In genomic region chr9:135971892-135972291, GRCh38 we compare ENCODE assay signal across 1 cellular context.
A peak's percentile ranks its signal among the peaks of the same experiment; 100 is the strongest.
TF ChIP-seq lines count a peak whose summit lies in the region.

No MANE protein-coding gene starts in this region.

TF ChIP-seq in HepG2, 621 proteins besides CTCF, POLR2A, EP300 and RAD21 (continued from another document and continues in another):
- TF ChIP-seq, protein P1, sequence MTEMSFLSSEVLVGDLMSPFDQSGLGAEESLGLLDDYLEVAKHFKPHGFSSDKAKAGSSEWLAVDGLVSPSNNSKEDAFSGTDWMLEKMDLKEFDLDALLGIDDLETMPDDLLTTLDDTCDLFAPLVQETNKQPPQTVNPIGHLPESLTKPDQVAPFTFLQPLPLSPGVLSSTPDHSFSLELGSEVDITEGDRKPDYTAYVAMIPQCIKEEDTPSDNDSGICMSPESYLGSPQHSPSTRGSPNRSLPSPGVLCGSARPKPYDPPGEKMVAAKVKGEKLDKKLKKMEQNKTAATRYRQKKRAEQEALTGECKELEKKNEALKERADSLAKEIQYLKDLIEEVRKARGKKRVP (CRISPR knock-in tag; IDR thresholded peaks at IDR 0.05) = peak in 1 of 2 experiments; percentile 88; a peak in 2 of 4 replicates
- TF ChIP-seq ZNF18 (CRISPR knock-in tag; IDR thresholded peaks at IDR 0.05; ENCODE audit: insufficient replicate concordance) (peak; percentile 98), ZNF75D (CRISPR knock-in tag; IDR thresholded peaks at IDR 0.05; ENCODE audit: borderline replicate concordance) (peak; percentile 97; the same call in 1 of the 2 replicates), ZBTB8A (CRISPR knock-in tag; IDR thresholded peaks at IDR 0.05; ENCODE audit: borderline replicate concordance, low read depth) (peak; percentile 90), ZIK1 (CRISPR knock-in tag; IDR thresholded peaks at IDR 0.05; ENCODE audit: borderline replicate concordance, low read depth) (peak; percentile 97), BRD4 (CRISPR knock-in tag; IDR thresholded peaks at IDR 0.05) (no peak), SNAI1 (CRISPR knock-in tag; IDR thresholded peaks at IDR 0.05; ENCODE audit: borderline replicate concordance) (peak; percentile 100), ZNF513 (CRISPR knock-in tag; conservative IDR thresholded peaks at IDR 0.05) (no peak), NR2F1 (CRISPR knock-in tag; IDR thresholded peaks at IDR 0.05) (no peak; a peak in 1 of 4 replicates), ZNF747 (CRISPR knock-in tag; IDR thresholded peaks at IDR 0.05; ENCODE audit: borderline replicate concordance) (peak; percentile 98; the same call in 1 of the 2 replicates), RCOR2 (CRISPR knock-in tag; IDR thresholded peaks at IDR 0.05) (peak; percentile 89), ZNF256 (CRISPR knock-in tag; conservative IDR thresholded peaks at IDR 0.05) (peak; percentile 100), PRMT3 (CRISPR knock-in tag; IDR thresholded peaks at IDR 0.05; ENCODE audit: borderline replicate concordance, low read depth) (peak; percentile 99), ZNF264 (CRISPR knock-in tag; IDR thresholded peaks at IDR 0.05) (peak; percentile 98), TOE1 (CRISPR knock-in tag; IDR thresholded peaks at IDR 0.05) (peak; percentile 98), ATM (IDR thresholded peaks at IDR 0.05; ENCODE audit: borderline replicate concordance) (no peak), HOXA3 (CRISPR knock-in tag; IDR thresholded peaks at IDR 0.05) (peak; percentile 86), ZMYM4 (CRISPR knock-in tag; IDR thresholded peaks at IDR 0.05) (peak; percentile 92), IRF9 (CRISPR knock-in tag; IDR thresholded peaks at IDR 0.05; ENCODE audit: borderline replicate concordance) (peak; percentile 99), ZC3H13 (CRISPR knock-in tag; IDR thresholded peaks at IDR 0.05) (peak; percentile 96), ZNF605 (CRISPR knock-in tag; IDR thresholded peaks at IDR 0.05) (peak; percentile 100), NFATC3 (CRISPR knock-in tag; IDR thresholded peaks at IDR 0.05) (peak; percentile 93; the same call in 1 of the 2 replicates), ZNF615 (CRISPR knock-in tag; IDR thresholded peaks at IDR 0.05; ENCODE audit: borderline replicate concordance) (peak; percentile 99), MAF1 (CRISPR knock-in tag; IDR thresholded peaks at IDR 0.05; ENCODE audit: borderline replicate concordance) (peak; percentile 98), KDM5B (CRISPR knock-in tag; IDR thresholded peaks at IDR 0.05; ENCODE audit: borderline replicate concordance) (peak; percentile 99), ZSCAN30 (CRISPR knock-in tag; IDR thresholded peaks at IDR 0.05) (peak; percentile 98), ZNF670 (CRISPR knock-in tag; IDR thresholded peaks at IDR 0.05; ENCODE audit: borderline replicate concordance) (peak; percentile 94), HNF4G (IDR thresholded peaks at IDR 0.05; ENCODE audit: borderline replicate concordance, low read depth, low read length) (no peak), HNF4G (CRISPR knock-in tag; IDR thresholded peaks at IDR 0.05; ENCODE audit: borderline replicate concordance, low read depth) (peak; percentile 86), ZSCAN9 (CRISPR knock-in tag; IDR thresholded peaks at IDR 0.05; ENCODE audit: borderline replicate concordance) (peak; percentile 100), HIC2 (CRISPR knock-in tag; IDR thresholded peaks at IDR 0.05; ENCODE audit: low read depth) (peak; percentile 73; the same call in 1 of the 2 replicates), ZNF180 (CRISPR knock-in tag; IDR thresholded peaks at IDR 0.05; ENCODE audit: borderline replicate concordance, low read depth) (peak; percentile 97; the same call in 1 of the 2 replicates), RFXANK (CRISPR knock-in tag; IDR thresholded peaks at IDR 0.05) (peak; percentile 95), IKZF4 (CRISPR knock-in tag; IDR thresholded peaks at IDR 0.05; ENCODE audit: borderline replicate concordance, low read depth, not compliant biosample characterization) (peak; percentile 100), KAT8 (CRISPR knock-in tag; IDR thresholded peaks at IDR 0.05) (peak; percentile 92), ETV5 (CRISPR knock-in tag; IDR thresholded peaks at IDR 0.05; ENCODE audit: borderline replicate concordance) (peak; percentile 83), ZNF678 (CRISPR knock-in tag; IDR thresholded peaks at IDR 0.05) (peak; percentile 99), ATF3 (CRISPR knock-in tag; IDR thresholded peaks at IDR 0.05) (peak; percentile 89), NFKBIZ (CRISPR knock-in tag; IDR thresholded peaks at IDR 0.05) (peak; percentile 99), ZNF800 (CRISPR knock-in tag; IDR thresholded peaks at IDR 0.05) (peak; percentile 91), ZNF563 (CRISPR knock-in tag; IDR thresholded peaks at IDR 0.05) (peak; percentile 100), ZNF781 (CRISPR knock-in tag; IDR thresholded peaks at IDR 0.05; ENCODE audit: borderline replicate concordance, not compliant biosample characterization) (peak; percentile 100), TOPORS (CRISPR knock-in tag; IDR thresholded peaks at IDR 0.05) (peak; percentile 89; the same call in 1 of the 2 replicates), NBN (conservative IDR thresholded peaks at IDR 0.05) (no peak), ZMAT3 (CRISPR knock-in tag; conservative IDR thresholded peaks at IDR 0.05) (peak; percentile 100), CBX2 (IDR thresholded peaks at IDR 0.05; ENCODE audit: low read depth, low read length) (no peak), CBX2 (CRISPR knock-in tag; IDR thresholded peaks at IDR 0.05; ENCODE audit: low read depth) (no peak), GLI4 (CRISPR knock-in tag; IDR thresholded peaks at IDR 0.05; ENCODE audit: borderline replicate concordance) (peak; percentile 100), ZNF567 (CRISPR knock-in tag; IDR thresholded peaks at IDR 0.05; ENCODE audit: borderline replicate concordance) (peak; percentile 84; the same call in 1 of the 2 replicates), ZNF557 (CRISPR knock-in tag; IDR thresholded peaks at IDR 0.05) (peak; percentile 100), ZNF121 (CRISPR knock-in tag; IDR thresholded peaks at IDR 0.05) (peak; percentile 61; the same call in 1 of the 2 replicates), HDAC1 (CRISPR knock-in tag; IDR thresholded peaks at IDR 0.05) (peak; percentile 97), ZNF350 (CRISPR knock-in tag; IDR thresholded peaks at IDR 0.05; ENCODE audit: borderline replicate concordance, low read depth) (peak; percentile 93)
- TF ChIP-seq, protein P2, sequence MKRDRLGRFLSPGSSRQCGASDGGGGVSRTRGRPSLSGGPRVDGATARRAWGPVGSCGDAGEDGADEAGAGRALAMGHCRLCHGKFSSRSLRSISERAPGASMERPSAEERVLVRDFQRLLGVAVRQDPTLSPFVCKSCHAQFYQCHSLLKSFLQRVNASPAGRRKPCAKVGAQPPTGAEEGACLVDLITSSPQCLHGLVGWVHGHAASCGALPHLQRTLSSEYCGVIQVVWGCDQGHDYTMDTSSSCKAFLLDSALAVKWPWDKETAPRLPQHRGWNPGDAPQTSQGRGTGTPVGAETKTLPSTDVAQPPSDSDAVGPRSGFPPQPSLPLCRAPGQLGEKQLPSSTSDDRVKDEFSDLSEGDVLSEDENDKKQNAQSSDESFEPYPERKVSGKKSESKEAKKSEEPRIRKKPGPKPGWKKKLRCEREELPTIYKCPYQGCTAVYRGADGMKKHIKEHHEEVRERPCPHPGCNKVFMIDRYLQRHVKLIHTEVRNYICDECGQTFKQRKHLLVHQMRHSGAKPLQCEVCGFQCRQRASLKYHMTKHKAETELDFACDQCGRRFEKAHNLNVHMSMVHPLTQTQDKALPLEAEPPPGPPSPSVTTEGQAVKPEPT (CRISPR knock-in tag; IDR thresholded peaks at IDR 0.05; ENCODE audit: low read depth) = peak; percentile 98
- TF ChIP-seq, protein P3, sequence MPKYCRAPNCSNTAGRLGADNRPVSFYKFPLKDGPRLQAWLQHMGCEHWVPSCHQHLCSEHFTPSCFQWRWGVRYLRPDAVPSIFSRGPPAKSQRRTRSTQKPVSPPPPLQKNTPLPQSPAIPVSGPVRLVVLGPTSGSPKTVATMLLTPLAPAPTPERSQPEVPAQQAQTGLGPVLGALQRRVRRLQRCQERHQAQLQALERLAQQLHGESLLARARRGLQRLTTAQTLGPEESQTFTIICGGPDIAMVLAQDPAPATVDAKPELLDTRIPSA (CRISPR knock-in tag; IDR thresholded peaks at IDR 0.05; ENCODE audit: borderline replicate concordance) = peak; percentile 93
- TF ChIP-seq, protein P4, sequence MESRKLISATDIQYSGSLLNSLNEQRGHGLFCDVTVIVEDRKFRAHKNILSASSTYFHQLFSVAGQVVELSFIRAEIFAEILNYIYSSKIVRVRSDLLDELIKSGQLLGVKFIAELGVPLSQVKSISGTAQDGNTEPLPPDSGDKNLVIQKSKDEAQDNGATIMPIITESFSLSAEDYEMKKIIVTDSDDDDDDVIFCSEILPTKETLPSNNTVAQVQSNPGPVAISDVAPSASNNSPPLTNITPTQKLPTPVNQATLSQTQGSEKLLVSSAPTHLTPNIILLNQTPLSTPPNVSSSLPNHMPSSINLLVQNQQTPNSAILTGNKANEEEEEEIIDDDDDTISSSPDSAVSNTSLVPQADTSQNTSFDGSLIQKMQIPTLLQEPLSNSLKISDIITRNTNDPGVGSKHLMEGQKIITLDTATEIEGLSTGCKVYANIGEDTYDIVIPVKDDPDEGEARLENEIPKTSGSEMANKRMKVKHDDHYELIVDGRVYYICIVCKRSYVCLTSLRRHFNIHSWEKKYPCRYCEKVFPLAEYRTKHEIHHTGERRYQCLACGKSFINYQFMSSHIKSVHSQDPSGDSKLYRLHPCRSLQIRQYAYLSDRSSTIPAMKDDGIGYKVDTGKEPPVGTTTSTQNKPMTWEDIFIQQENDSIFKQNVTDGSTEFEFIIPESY (CRISPR knock-in tag; IDR thresholded peaks at IDR 0.05) = peak; percentile 63; the same call in 1 of the 2 replicates
- TF ChIP-seq, protein P5, sequence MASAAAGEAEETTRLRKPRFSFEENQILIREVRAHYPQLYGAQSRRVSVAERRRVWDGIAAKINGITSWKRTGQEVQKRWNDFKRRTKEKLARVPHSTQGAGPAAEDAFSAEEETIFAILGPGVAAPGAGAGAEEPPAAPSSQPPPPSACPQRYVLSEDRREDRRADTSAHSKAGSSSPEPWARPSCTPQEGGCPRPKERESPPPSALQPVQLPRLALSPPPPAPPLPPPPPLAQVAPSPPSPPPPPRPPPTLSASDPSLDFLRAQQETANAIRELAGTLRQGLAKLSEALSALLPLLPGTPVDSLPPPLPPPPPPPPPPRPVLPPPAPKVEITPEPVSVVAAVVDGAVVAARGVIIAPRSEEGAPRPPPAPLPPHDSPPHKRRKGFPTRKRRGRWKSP (CRISPR knock-in tag; IDR thresholded peaks at IDR 0.05) = peak; percentile 96
